ENCODE assay signal across 12 cellular contexts in genomic region chr4:138205531-138206233, GRCh38.
"Had no signal": no experiment of that assay in that cellular context is flagged by ENCODE, and none has a peak within 500 bp of the region (broad histone marks: within the 10 kb centered on the region; RNA-seq: fewer than 3 reads in every experiment).

No MANE protein-coding gene starts in this region.

- H3K27ac ChIP-seq: heart right ventricle, psoas muscle, suprapubic skin, upper lobe of left lung had no signal

- H3K27me3 Mint-ChIP-seq: activated naive CD4-positive, alpha-beta T cell treated with anti-CD3 and anti-CD28 coated beads, Interleukin-2, amount 50 U/mL, for 24 hours; central memory CD8-positive, alpha-beta T cell; T-helper 17 cell had no signal

- H3K27ac Mint-ChIP-seq: activated naive CD4-positive, alpha-beta T cell treated with anti-CD3 and anti-CD28 coated beads, Interleukin-2, amount 50 U/mL, for 24 hours; T-helper 17 cell had no signal

- H3K36me3 ChIP-seq: heart right ventricle, suprapubic skin, upper lobe of left lung had no signal

- H3K9me3 ChIP-seq: psoas muscle, suprapubic skin, upper lobe of left lung had no signal

- DNase-seq: cortex of kidney; effector CD8-positive, alpha-beta T cell; heart right ventricle; kidney; psoas muscle; stimulated activated CD4-positive, alpha-beta T cell treated with anti-CD3 and anti-CD28 coated beads, Interleukin-2, amount 100 ng/mL, for 48 hours; stimulated activated naive CD4-positive, alpha-beta T cell treated with Interleukin-2 at 50 U/mL for 16 hours; T-helper 17 cell; upper lobe of left lung had no signal

- H3K4me1 Mint-ChIP-seq: activated naive CD4-positive, alpha-beta T cell treated with anti-CD3 and anti-CD28 coated beads, Interleukin-2, amount 50 U/mL, for 24 hours; central memory CD8-positive, alpha-beta T cell; T-helper 17 cell had no signal

- H3K4me3 Mint-ChIP-seq: activated naive CD4-positive, alpha-beta T cell treated with anti-CD3 and anti-CD28 coated beads, Interleukin-2, amount 50 U/mL, for 24 hours; central memory CD8-positive, alpha-beta T cell; T-helper 17 cell had no signal

- ATAC-seq: psoas muscle, T-helper 17 cell had no signal

- H3K27me3 ChIP-seq: heart right ventricle, suprapubic skin, upper lobe of left lung had no signal

- H3K36me3 Mint-ChIP-seq: activated naive CD4-positive, alpha-beta T cell treated with anti-CD3 and anti-CD28 coated beads, Interleukin-2, amount 50 U/mL, for 24 hours had no signal

- H3K4me1 ChIP-seq: psoas muscle, suprapubic skin, upper lobe of left lung had no signal

- H3K4me3 ChIP-seq: heart right ventricle, psoas muscle, suprapubic skin, upper lobe of left lung had no signal

- H3K9me3 Mint-ChIP-seq: activated naive CD4-positive, alpha-beta T cell treated with anti-CD3 and anti-CD28 coated beads, Interleukin-2, amount 50 U/mL, for 24 hours had no signal
